10 cellular contexts compared by ENCODE assay signal in genomic region chr17:39626671-39627169, GRCh38. TPM values are rescaled to one million over a fixed set of nuclear protein-coding genes. Genes with fewer than 3 reads are reported as not detected.
DNase-seq lines count a peak whose midpoint lies in the region; ATAC-seq and TF ChIP-seq lines count a peak whose summit lies in the region.
"Had no signal": no experiment of that assay in that cellular context is flagged by ENCODE, and none has a peak within 500 bp of the region (broad histone marks: within the 10 kb centered on the region; RNA-seq: fewer than 3 reads in every experiment).

TSS of gene PPP1R1B (plus strand) at chr17:39626952. CDS start at chr17:39627393, 441 bp downstream.

- TF ChIP-seq EP300 in upper lobe of left lung (IDR thresholded peaks at IDR 0.05) = no peak

- intact Hi-C loops in cardiac septum (cut with DNase I) = no loop called here
- intact Hi-C loops in dendritic cell treated with granulocyte-macrophage colony-stimulating factor and Interleukin-4, amounts not matched to agents 40 ng/mL and 50 ng/mL, for 4 days (cut with micrococcal nuclease) = no loop called here

- H3K27ac ChIP-seq in cardiac muscle cell (no peak within 1 kb of the TSS), upper lobe of left lung (peak within 1 kb of the TSS in 3 of 4 donors; percentile 3 to 77 (median 70))

- no peak for ATAC-seq in upper lobe of left lung (ENCODE audit: low FRiP score in 2 of 2)

- TF ChIP-seq CTCF in cardiac muscle cell (IDR thresholded peaks at IDR 0.05; ENCODE audit: low read depth, low read length) = no peak
- TF ChIP-seq CTCF in upper lobe of left lung (IDR thresholded peaks at IDR 0.05) = no peak

- H3K4me1 ChIP-seq in cardiac muscle cell (ENCODE audit: low read depth) = peaks cover 16% of the 10 kb centered on the region
- peaks cover 70% of the 10 kb centered on the region for H3K4me1 ChIP-seq in mucosa of stomach (ENCODE audit: control insufficient read depth, insufficient read depth, low read length)
- H3K4me1 ChIP-seq in upper lobe of left lung = peaks cover 11 to 46% (median 33%) of the 10 kb centered on the region in 4 donors

- H3K36me3 ChIP-seq in cardiac muscle cell = no peaks in the 10 kb centered on the region
- H3K36me3 ChIP-seq in mucosa of stomach (ENCODE audit: control insufficient read depth, insufficient read depth, low read length) = no peaks in the 10 kb centered on the region
- H3K36me3 ChIP-seq in upper lobe of left lung = no peaks in the 10 kb centered on the region
- H3K36me3 ChIP-seq: MG63 had no signal

- peak within 1 kb of the TSS; percentile 76 for H3K9ac ChIP-seq in mucosa of stomach (ENCODE audit: low read length)

- peak in 1 of 2 donors; percentile 52 for DNase-seq in cardiac muscle cell (ENCODE audit: low read depth in 1 of 2, low spot score in 1 of 2)
- no peak for DNase-seq in cardiac septum (ENCODE audit: low spot score)
- DNase-seq in upper lobe of left lung = no peak
- DNase-seq in DMS53 (lab: John Stamatoyannopoulos, UW) = no peak
- no peak for DNase-seq in DMS114 treated with DMSO at 0.1 percent for 48 hours (lab: John Stamatoyannopoulos, UW; ENCODE audit: unreplicated experiment)
- no peak for DNase-seq in GM19238 (ENCODE audit: insufficient read length, low spot score)
- DNase-seq: MG63 had no signal

- H3K36me3 Mint-ChIP-seq in dendritic cell treated with granulocyte-macrophage colony-stimulating factor and Interleukin-4, amounts not matched to agents 40 ng/mL and 50 ng/mL, for 4 days (ENCODE audit: low read depth) = no peaks in the 10 kb centered on the region

- H3K27me3 ChIP-seq in cardiac muscle cell = peaks cover 33% of the 10 kb centered on the region
- H3K27me3 ChIP-seq in mucosa of stomach (ENCODE audit: control insufficient read depth, insufficient read depth, low read length) = peaks cover 28% of the 10 kb centered on the region
- H3K27me3 ChIP-seq in upper lobe of left lung = peaks cover 4 to 17% (median 14%) of the 10 kb centered on the region in 4 donors

- H3K9me3 ChIP-seq in cardiac muscle cell (ENCODE audit: low read depth) (no peaks in the 10 kb centered on the region), mucosa of stomach (ENCODE audit: control insufficient read depth, low read length) (no peaks in the 10 kb centered on the region), upper lobe of left lung (no peaks in the 10 kb centered on the region)
- H3K9me3 ChIP-seq: MG63 had no signal

- H3K27me3 Mint-ChIP-seq in dendritic cell treated with granulocyte-macrophage colony-stimulating factor and Interleukin-4, amounts not matched to agents 40 ng/mL and 50 ng/mL, for 4 days = peaks cover 70% of the 10 kb centered on the region

- H3K9me3 Mint-ChIP-seq in dendritic cell treated with granulocyte-macrophage colony-stimulating factor and Interleukin-4, amounts not matched to agents 40 ng/mL and 50 ng/mL, for 4 days = no peaks in the 10 kb centered on the region

- TF ChIP-seq POLR2A in upper lobe of left lung (IDR thresholded peaks at IDR 0.05) = peak in 1 of 4 donors; percentile 8

- H3K4me1 Mint-ChIP-seq in dendritic cell treated with granulocyte-macrophage colony-stimulating factor and Interleukin-4, amounts not matched to agents 40 ng/mL and 50 ng/mL, for 4 days (ENCODE audit: low read depth) = peaks cover 33% of the 10 kb centered on the region

- 5% methylated on average over 12 to 23 of the region's 25 CpGs for WGBS in upper lobe of left lung, 2 donors

- H3K27ac Mint-ChIP-seq in dendritic cell treated with granulocyte-macrophage colony-stimulating factor and Interleukin-4, amounts not matched to agents 40 ng/mL and 50 ng/mL, for 4 days = peak within 1 kb of the TSS; percentile 5

- peak within 1 kb of the TSS; percentile 56 for H3K4me3 ChIP-seq in cardiac muscle cell
- peak within 1 kb of the TSS; percentile 47 for H3K4me3 ChIP-seq in mucosa of stomach (ENCODE audit: low read length)
- peak within 1 kb of the TSS in 3 of 4 donors; percentile 43 to 53 (median 44) for H3K4me3 ChIP-seq in upper lobe of left lung
- H3K4me3 ChIP-seq: MG63 had no signal

- peak within 1 kb of the TSS; percentile 33 for H3K4me3 Mint-ChIP-seq in dendritic cell treated with granulocyte-macrophage colony-stimulating factor and Interleukin-4, amounts not matched to agents 40 ng/mL and 50 ng/mL, for 4 days

RNA-seq across cellular contexts. Expression of gene PPP1R1B, which starts in this region (rescaled TPM):
- total RNA-seq in cardiac muscle cell (4.3 and 17.7 TPM in 2 replicates), cardiac septum (1.2 TPM), upper lobe of left lung (10 to 100 TPM; 10.9 to 22.4 (median 13.8) TPM)
- polyA plus RNA-seq in cardiac muscle cell = 7.6 and 20.3 TPM in 2 replicates
- total RNA-seq: Daoy had no signal
